Comparison of ENCODE assay signal across 18 cellular contexts in the genomic region with DNA sequence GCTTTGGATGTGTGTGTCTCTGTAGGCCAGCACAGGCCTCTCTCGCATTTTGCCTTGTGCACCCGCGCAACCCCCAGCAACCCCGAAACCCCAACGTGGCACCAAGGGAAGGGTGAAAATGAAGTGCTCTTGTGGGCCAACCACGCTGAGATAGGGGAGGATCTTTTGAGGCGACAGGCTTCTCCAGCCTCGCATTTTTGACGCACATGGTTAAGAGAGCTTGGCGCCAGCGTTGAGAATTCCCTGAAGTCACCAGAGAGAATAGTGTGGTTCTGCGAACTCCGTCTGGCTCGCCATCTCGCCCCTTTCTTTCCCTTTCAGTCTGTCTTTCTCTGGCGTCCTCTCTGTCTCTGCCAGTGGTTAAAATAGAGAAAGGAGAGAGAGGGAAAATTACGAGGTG. TPM values are rescaled to one million over a fixed set of nuclear protein-coding genes. Genes with fewer than 3 reads are reported as not detected.
DNase-seq lines count a peak whose midpoint lies in the region; TF ChIP-seq lines count a peak whose summit lies in the region.
"Had no signal": no experiment of that assay in that cellular context is flagged by ENCODE, and none has a peak within 500 bp of the region (broad histone marks: within the 10 kb centered on the region; RNA-seq: fewer than 3 reads in every experiment).

No MANE protein-coding gene starts in this region.

- H3K4me1 ChIP-seq in BLaER1 treated with 17β-estradiol and CSF1 and Interleukin-3, amounts not matched to agents 10 nM and 100 nM, result peaks cover 20 to 50% (median 31%) of the 10 kb centered on the region in 10 experiments; a peak in 19 of 20 replicates
- H3K4me1 ChIP-seq in KMS-11 (ENCODE audit: low read depth, poor library complexity, severe bottlenecking) (peaks cover 5% of the 10 kb centered on the region), osteoblast (ENCODE audit: insufficient read depth, low read length) (peaks cover 12% of the 10 kb centered on the region), testis (peaks cover 2% of the 10 kb centered on the region)

- no peaks in the 10 kb centered on the region for H3K36me3 Mint-ChIP-seq in glutamatergic neuron (ENCODE audit: unreplicated experiment)

- peaks cover 9% of the 10 kb centered on the region for H3K4me1 Mint-ChIP-seq in glutamatergic neuron (ENCODE audit: low read depth, unreplicated experiment)

- TF ChIP-seq POLR2A in testis (IDR thresholded peaks at IDR 0.05), result no peak

- DNase-seq in glutamatergic neuron (no peak), osteoblast (ENCODE audit: insufficient read length, low spot score, missing footprints) (peak; percentile 55), NCI-H524 treated with DMSO at 0.1 percent for 48 hours (lab: John Stamatoyannopoulos, UW) (no peak), NCI-H748 (lab: John Stamatoyannopoulos, UW; ENCODE audit: unreplicated experiment) (no peak), NOMO-1 treated with dmso at 0.1 percent for 144 hours (lab: John Stamatoyannopoulos, UW; ENCODE audit: unreplicated experiment) (no peak), testis (no peak)
- DNase-seq: activated CD4-positive, alpha-beta T cell treated with anti-CD3 and anti-CD28 coated beads for 36 hours; activated T-cell treated with anti-CD3 and anti-CD28 coated beads for 4 hours; cortex of kidney; DMS153; esophagus squamous epithelium; hypothalamus; mammary epithelial cell; NCI-H2081; RPMI8226; T-helper 2 cell had no signal

- no peak overlapping the region for H3K4me3 ChIP-seq in BLaER1 treated with 17β-estradiol and CSF1 and Interleukin-3, amounts not matched to agents 10 nM and 100 nM
- no peak overlapping the region for H3K4me3 ChIP-seq in KMS-11 (IDR thresholded peaks at IDR 0.05; ENCODE audit: insufficient read depth, low read depth, low read length)
- no peak overlapping the region for H3K4me3 ChIP-seq in osteoblast (ENCODE audit: insufficient read depth, low read length)
- no peak overlapping the region for H3K4me3 ChIP-seq in testis

- peaks cover 13% of the 10 kb centered on the region for H3K9me3 Mint-ChIP-seq in glutamatergic neuron (ENCODE audit: unreplicated experiment)

- peaks cover 6 to 57% (median 28%) of the 10 kb centered on the region in 11 experiments; a peak in 19 of 22 replicates for H4K20me1 ChIP-seq in BLaER1 treated with 17β-estradiol and CSF1 and Interleukin-3, amounts not matched to agents 10 nM and 100 nM
- no peaks in the 10 kb centered on the region for H4K20me1 ChIP-seq in KMS-11 (ENCODE audit: insufficient read depth)
- peaks cover 2% of the 10 kb centered on the region for H4K20me1 ChIP-seq in osteoblast (ENCODE audit: insufficient read depth, low read length)

- H3K4me3 Mint-ChIP-seq in glutamatergic neuron (ENCODE audit: unreplicated experiment), result peak overlapping the region; percentile 68

- H3K79me2 ChIP-seq in KMS-11 (ENCODE audit: insufficient read depth, low read depth) (no peaks in the 10 kb centered on the region), osteoblast (ENCODE audit: insufficient read depth, low read length) (peaks cover 26% of the 10 kb centered on the region)

- TF ChIP-seq CTCF in KMS-11 (conservative IDR thresholded peaks at IDR 0.05; ENCODE audit: low read depth, low read length), result no peak
- TF ChIP-seq CTCF in glutamatergic neuron (IDR thresholded peaks at IDR 0.05; ENCODE audit: partially characterized antibody, unreplicated experiment), result no peak
- TF ChIP-seq CTCF in osteoblast (IDR thresholded peaks at IDR 0.05; ENCODE audit: extremely low read depth, low read depth, low read length), result no peak
- TF ChIP-seq CTCF in testis (IDR thresholded peaks at IDR 0.05), result no peak

- no peak overlapping the region for H3K9ac ChIP-seq in BLaER1 treated with 17β-estradiol and CSF1 and Interleukin-3, amounts not matched to agents 10 nM and 100 nM
- H3K9ac ChIP-seq in KMS-11, result no peak overlapping the region

- H3K27ac ChIP-seq in BLaER1 treated with 17β-estradiol and CSF1 and Interleukin-3, amounts not matched to agents 10 nM and 100 nM, result no peak overlapping the region
- H3K27ac ChIP-seq in KMS-11, result peak overlapping the region; percentile 99; the same call in 1 of the 2 replicates
- H3K27ac ChIP-seq in osteoblast (ENCODE audit: low read depth, low read length), result no peak overlapping the region
- no peak overlapping the region for H3K27ac ChIP-seq in testis

- H3K9me3 ChIP-seq in BLaER1 treated with 17β-estradiol and CSF1 and Interleukin-3, amounts not matched to agents 10 nM and 100 nM (replicated peaks in 1 of 11), result peaks cover 0 to 10% (median 0%) of the 10 kb centered on the region in 11 experiments; a peak in 6 of 22 replicates
- H3K9me3 ChIP-seq in osteoblast (ENCODE audit: low read depth, low read length), result no peaks in the 10 kb centered on the region
- no peaks in the 10 kb centered on the region for H3K9me3 ChIP-seq in testis
- H3K9me3 ChIP-seq: esophagus squamous epithelium had no signal

- 44 to 48% methylated on average over 17 of the region's 17 CpGs for WGBS in testis, 2 donors

- H2AFZ ChIP-seq in KMS-11 (ENCODE audit: low read depth) (peak overlapping the region; percentile 76; the same call in 1 of the 2 replicates), osteoblast (ENCODE audit: low read length) (no peak overlapping the region)

- H3K27ac Mint-ChIP-seq in glutamatergic neuron (ENCODE audit: unreplicated experiment), result no peak overlapping the region
- H3K27ac Mint-ChIP-seq: activated CD4-positive, alpha-beta T cell treated with anti-CD3 and anti-CD28 coated beads for 36 hours had no signal

- H3K4me2 ChIP-seq in BLaER1 treated with 17β-estradiol and CSF1 and Interleukin-3, amounts not matched to agents 10 nM and 100 nM, result peak overlapping the region in 9 of 11 experiments; percentile 17 to 82 (median 77); a peak in 16 of 22 replicates
- H3K4me2 ChIP-seq in KMS-11 (peak overlapping the region; percentile 60; the same call in 1 of the 2 replicates), osteoblast (ENCODE audit: insufficient read depth, low read length) (no peak overlapping the region)

- intact Hi-C loops in testis (cut with DNase I; ENCODE audit: low total_unique reads), result no loop called here

- H3K36me3 ChIP-seq in BLaER1 treated with 17β-estradiol and CSF1 and Interleukin-3, amounts not matched to agents 10 nM and 100 nM, result no peaks in the 10 kb centered on the region
- H3K36me3 ChIP-seq in KMS-11 (ENCODE audit: insufficient read depth) (no peaks in the 10 kb centered on the region), osteoblast (ENCODE audit: insufficient read depth, low read length) (peaks cover 4% of the 10 kb centered on the region), testis (ENCODE audit: low read depth, missing control alignments) (no peaks in the 10 kb centered on the region)
- H3K36me3 ChIP-seq: esophagus squamous epithelium had no signal

- H3K27me3 ChIP-seq in BLaER1 treated with 17β-estradiol and CSF1 and Interleukin-3, amounts not matched to agents 10 nM and 100 nM, result peaks cover 99 to 100% (median 100%) of the 10 kb centered on the region in 11 experiments
- H3K27me3 ChIP-seq in KMS-11 (ENCODE audit: insufficient read depth, low read depth), result no peaks in the 10 kb centered on the region
- H3K27me3 ChIP-seq in osteoblast (ENCODE audit: insufficient read depth, low read length), result peaks cover 44% of the 10 kb centered on the region
- no peaks in the 10 kb centered on the region for H3K27me3 ChIP-seq in testis

- peaks cover 59% of the 10 kb centered on the region for H3K27me3 Mint-ChIP-seq in glutamatergic neuron (ENCODE audit: unreplicated experiment)

RNA-seq across cellular contexts. Expression of gene TBX3, which starts 1.9 kb away (rescaled TPM):
- total RNA-seq in glutamatergic neuron (ENCODE audit: unreplicated experiment) (3.0 TPM), osteoblast (11.9 and 14.1 TPM in 2 replicates), testis (1 to 10 TPM; 8.4 to 8.7 TPM)
- polyA plus RNA-seq in testis (ENCODE audit: insufficient read depth, low read depth, low replicate concordance), result 4.0 TPM
- total RNA-seq: activated CD4-positive, alpha-beta T cell treated with anti-CD3 and anti-CD28 coated beads for 36 hours had no signal
